ENCODE assay signal across 8 cellular contexts in the genomic region with DNA sequence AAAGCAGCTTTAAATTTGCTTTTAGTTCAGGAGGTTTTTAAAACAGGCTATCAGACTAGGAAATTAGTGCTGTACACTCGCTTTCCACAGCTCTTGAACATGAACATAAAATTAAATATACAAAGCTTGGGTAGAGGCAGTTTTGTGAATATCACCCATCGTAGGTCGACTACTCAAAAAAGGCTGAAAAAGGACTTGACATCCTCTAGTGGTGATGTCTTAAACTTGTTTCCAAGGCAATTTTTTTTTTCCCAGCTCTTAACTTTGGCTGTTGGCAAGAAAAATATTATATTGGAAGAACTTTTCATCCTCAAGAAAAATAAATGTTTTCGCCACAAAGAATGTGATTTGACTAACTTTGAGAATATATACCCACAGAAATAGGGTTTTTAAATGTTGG. TPM values are rescaled to one million over a fixed set of nuclear protein-coding genes. Genes with fewer than 3 reads are reported as not detected.
DNase-seq lines count a peak whose midpoint lies in the region; ATAC-seq and TF ChIP-seq lines count a peak whose summit lies in the region.

No MANE protein-coding gene starts in this region.

- peaks cover 61% of the 10 kb centered on the region for H3K4me1 Mint-ChIP-seq in progenitor cell of endocrine pancreas (ENCODE audit: low read depth)

- no peak for ATAC-seq in GM19463 (IDR thresholded peaks at IDR 0.05; ENCODE audit: unreplicated experiment)
- no peak for ATAC-seq in GM21825 (IDR thresholded peaks at IDR 0.05; ENCODE audit: unreplicated experiment)
- ATAC-seq in HG03159 (IDR thresholded peaks at IDR 0.05; ENCODE audit: unreplicated experiment), result no peak

- no peaks in the 10 kb centered on the region for H3K27me3 Mint-ChIP-seq in progenitor cell of endocrine pancreas

- no peak overlapping the region for H3K4me3 ChIP-seq in choroid plexus epithelial cell (ENCODE audit: low read depth, low read length)

- peaks cover 15% of the 10 kb centered on the region for H3K36me3 Mint-ChIP-seq in progenitor cell of endocrine pancreas (ENCODE audit: insufficient read depth)

- TF ChIP-seq CTCF in choroid plexus epithelial cell (conservative IDR thresholded peaks at IDR 0.05; ENCODE audit: low read depth, low read length) (peak; percentile 73), progenitor cell of endocrine pancreas (IDR thresholded peaks at IDR 0.05; ENCODE audit: unreplicated experiment) (peak; percentile 69)

- no peak overlapping the region for H3K27ac Mint-ChIP-seq in progenitor cell of endocrine pancreas

- peak; percentile 13 for DNase-seq in NCI-H510A treated with DMSO at 0.1 percent for 48 hours (lab: John Stamatoyannopoulos, UW)
- DNase-seq in NCI-H510A (lab: John Stamatoyannopoulos, UW), result no peak
- peak; percentile 29 for DNase-seq in NCI-H526 treated with DMSO at 0.1 percent for 48 hours (lab: John Stamatoyannopoulos, UW)
- peak; percentile 70 for DNase-seq in choroid plexus epithelial cell (ENCODE audit: low read depth)
- no peak for DNase-seq in progenitor cell of endocrine pancreas (ENCODE audit: low spot score, unreplicated experiment)

- H3K9me3 Mint-ChIP-seq in progenitor cell of endocrine pancreas (ENCODE audit: low read depth), result peaks cover 3% of the 10 kb centered on the region

- peak overlapping the region; percentile 47 for H3K4me3 Mint-ChIP-seq in progenitor cell of endocrine pancreas (ENCODE audit: low read depth)

RNA-seq across cellular contexts. Expression of a gene that starts 2.9 kb away (rescaled TPM):
- total RNA-seq in progenitor cell of endocrine pancreas, result 90.3 and 101 TPM in 2 replicates

Comparison
In these comparisons a context has a peak if more than half of its experiments do, and no peak if none do; other contexts are left out.
1. DNase-seq: peak in NCI-H510A treated with DMSO at 0.1 percent for 48 hours (single experiment), NCI-H526 treated with DMSO at 0.1 percent for 48 hours (single experiment) and choroid plexus epithelial cell (single experiment); none in NCI-H510A (single experiment) and progenitor cell of endocrine pancreas (single experiment).